Comparison of ENCODE assay signal across 19 cellular contexts in the genomic region with DNA sequence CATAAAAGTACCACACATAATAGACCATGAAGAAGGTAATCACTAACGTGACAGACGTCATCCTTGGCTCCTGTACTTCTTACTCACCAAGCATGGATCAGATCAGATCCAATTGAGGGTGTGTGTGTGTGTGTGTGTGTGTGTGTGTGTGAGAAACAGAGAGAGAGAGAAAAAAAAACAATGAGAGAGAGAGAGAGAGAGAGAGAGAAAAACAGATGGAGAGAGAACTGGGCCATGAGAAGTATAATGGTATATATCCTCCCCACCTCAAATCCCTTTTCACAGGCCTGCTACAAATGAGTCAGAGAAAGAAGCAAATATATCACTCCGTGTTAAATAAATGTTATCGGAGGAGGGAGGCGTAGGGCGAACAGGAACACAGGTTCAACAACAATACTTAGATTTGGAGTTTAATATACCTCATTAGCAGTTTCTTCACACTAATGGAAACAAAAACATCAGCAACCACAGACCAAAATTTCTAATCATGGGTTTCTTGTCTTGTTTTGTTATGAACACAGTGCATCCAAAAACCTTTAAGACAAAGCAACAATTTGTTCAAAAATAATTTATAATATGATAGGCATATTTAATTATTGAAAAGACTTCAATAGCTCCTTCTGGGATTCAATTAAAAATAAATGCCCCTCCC. TPM values are rescaled to one million over a fixed set of nuclear protein-coding genes. Genes with fewer than 3 reads are reported as not detected.
DNase-seq lines count a peak whose midpoint lies in the region; ATAC-seq, FAIRE-seq and TF ChIP-seq lines count a peak whose summit lies in the region.
"Had no signal": no experiment of that assay in that cellular context is flagged by ENCODE, and none has a peak within 500 bp of the region (broad histone marks: within the 10 kb centered on the region; RNA-seq: fewer than 3 reads in every experiment).

No MANE protein-coding gene starts in this region.

- DNase-seq in DMS53 (lab: John Stamatoyannopoulos, UW) (peak; percentile 70), astrocyte of the spinal cord (ENCODE audit: low read depth, low spot score) (peak; percentile 76), mesothelial cell of epicardium (ENCODE audit: low spot score in 2 of 2, unreplicated experiment in 2 of 2) (no peak), RCC 7860 (ENCODE audit: low spot score) (no peak), posterior cingulate gyrus (no peak), RWPE1 (ENCODE audit: low spot score) (no peak)
- no peak for DNase-seq in CD4-positive, alpha-beta T cell
- DNase-seq: activated CD4-positive, alpha-beta T cell treated with anti-CD3 and anti-CD28 coated beads, Interleukin-2, amount 50 U/mL, for 1 hour; activated T-cell treated with anti-CD3 and anti-CD28 coated beads, Interleukin-2, amount 50 U/mL, for 4 hours; CD8-positive, alpha-beta memory T cell; left cardiac atrium; midbrain; NCI-H1436 treated with DMSO at 0.1 percent for 48 hours; NCI-H2227 treated with DMSO at 0.1 percent for 48 hours; occipital lobe; SIG-M5; stimulated activated CD4-positive, alpha-beta T cell treated with anti-CD3 and anti-CD28 coated beads, Interleukin-4, amount 100 ng/mL, for 24 hours had no signal

- peaks cover 4% of the 10 kb centered on the region for H3K9me3 Mint-ChIP-seq in mesothelial cell of epicardium
- no peaks in the 10 kb centered on the region for H3K9me3 Mint-ChIP-seq in CD4-positive, alpha-beta T cell
- H3K9me3 Mint-ChIP-seq: activated T-cell treated with anti-CD3 and anti-CD28 coated beads, Interleukin-2, amount 50 U/mL, for 4 hours; CD8-positive, alpha-beta memory T cell had no signal

- CTCF ChIA-PET in RWPE1 (lab: Yijun Ruan, JAX): no interaction called here
- CTCF ChIA-PET in CD4-positive, alpha-beta T cell (lab: Charles Lee): no interaction called here

- peak overlapping the region; percentile 89 for H3K27ac Mint-ChIP-seq in mesothelial cell of epicardium
- H3K27ac Mint-ChIP-seq in CD4-positive, alpha-beta T cell: no peak overlapping the region

- intact Hi-C loops in posterior cingulate gyrus (cut with DNase I): no loop called here
- intact Hi-C loops in CD4-positive, alpha-beta T cell (cut with DNase I, micrococcal nuclease): no loop called here

- no peak overlapping the region for H3K4me3 ChIP-seq in astrocyte of the spinal cord (ENCODE audit: low read depth, low read length)

- H3K4me3 Mint-ChIP-seq in mesothelial cell of epicardium: no peak overlapping the region
- H3K4me3 Mint-ChIP-seq in CD4-positive, alpha-beta T cell: no peak overlapping the region
- H3K4me3 Mint-ChIP-seq: activated T-cell treated with anti-CD3 and anti-CD28 coated beads, Interleukin-2, amount 50 U/mL, for 4 hours; CD8-positive, alpha-beta memory T cell had no signal

- H3K4me1 Mint-ChIP-seq in mesothelial cell of epicardium: peaks cover 19% of the 10 kb centered on the region
- H3K4me1 Mint-ChIP-seq in CD4-positive, alpha-beta T cell (ENCODE audit: low read depth): no peaks in the 10 kb centered on the region
- H3K4me1 Mint-ChIP-seq: CD8-positive, alpha-beta memory T cell had no signal

- no peak overlapping the region for H3K27ac ChIP-seq in RWPE1
- no peak overlapping the region for H3K27ac ChIP-seq in CD4-positive, alpha-beta T cell (ENCODE audit: low read depth, low read length)

- no peaks in the 10 kb centered on the region for H3K9me3 ChIP-seq in CD4-positive, alpha-beta T cell (ENCODE audit: control insufficient read depth, low read length)

- H3K27me3 Mint-ChIP-seq in mesothelial cell of epicardium (ENCODE audit: low read depth): no peaks in the 10 kb centered on the region
- no peaks in the 10 kb centered on the region for H3K27me3 Mint-ChIP-seq in CD4-positive, alpha-beta T cell
- H3K27me3 Mint-ChIP-seq: CD8-positive, alpha-beta memory T cell had no signal

- TF ChIP-seq CTCF in astrocyte of the spinal cord (IDR thresholded peaks at IDR 0.05; ENCODE audit: low read depth, low read length) (no peak), mesothelial cell of epicardium (IDR thresholded peaks at IDR 0.05; ENCODE audit: unreplicated experiment) (no peak), RWPE1 (conservative IDR thresholded peaks at IDR 0.05; ENCODE audit: low read depth) (no peak)
- TF ChIP-seq CTCF in CD4-positive, alpha-beta T cell (IDR thresholded peaks at IDR 0.05): no peak

- peaks cover 3% of the 10 kb centered on the region for H3K36me3 Mint-ChIP-seq in mesothelial cell of epicardium
- H3K36me3 Mint-ChIP-seq in CD4-positive, alpha-beta T cell (ENCODE audit: low read depth): no peaks in the 10 kb centered on the region
- H3K36me3 Mint-ChIP-seq: CD8-positive, alpha-beta memory T cell had no signal

- H3K27me3 ChIP-seq in CD4-positive, alpha-beta T cell (ENCODE audit: control insufficient read depth, insufficient read depth, low read length): no peaks in the 10 kb centered on the region

- ATAC-seq in GM21619 (IDR thresholded peaks at IDR 0.05; ENCODE audit: unreplicated experiment): peak; percentile 16
- ATAC-seq in CD4-positive, alpha-beta T cell (ENCODE audit: poor library complexity): no peak
- ATAC-seq: activated T-cell treated with anti-CD3 and anti-CD28 coated beads, Interleukin-2, amount 50 U/mL, for 4 hours; left cardiac atrium had no signal

- in situ Hi-C loops in astrocyte of the spinal cord (cut with HindIII; ENCODE audit: low sequenced_read_pairs): no loop called here

- no peak for FAIRE-seq in RCC 7860 (lab: Jason Lieb, UNC)
- FAIRE-seq: endothelial cell of umbilical vein had no signal

- POLR2A ChIA-PET in RWPE1 (lab: Yijun Ruan, JAX; ENCODE audit: low non-redundant PET): no interaction called here
- POLR2A ChIA-PET in CD4-positive, alpha-beta T cell (lab: Charles Lee): no interaction called here

RNA-seq across cellular contexts. Expression of gene TIAM1, which starts 45.3 kb away (rescaled TPM):
- 49.7 to 54.6 TPM (median 53.4 TPM) in 3 replicates for total RNA-seq in mesothelial cell of epicardium
- total RNA-seq in CD4-positive, alpha-beta T cell: 10 to 100 TPM; 39.6 to 39.8 TPM

Comparison
In these comparisons a context has a peak if more than half of its experiments do, and no peak if none do; other contexts are left out.
1. DNase-seq: peak in DMS53 (single experiment) and astrocyte of the spinal cord (single experiment); none in mesothelial cell of epicardium (0 of 2), RCC 7860 (single experiment), posterior cingulate gyrus (0 of 10), RWPE1 (single experiment) and CD4-positive, alpha-beta T cell (0 of 10).